In genomic region chr3:46845860-46846623, GRCh38 we compare ENCODE assay signal across 9 cellular contexts. TPM values are rescaled to one million over a fixed set of nuclear protein-coding genes. Genes with fewer than 3 reads are reported as not detected.
DNase-seq lines count a peak whose midpoint lies in the region; ATAC-seq and TF ChIP-seq lines count a peak whose summit lies in the region.
"Had no signal": no experiment of that assay in that cellular context is flagged by ENCODE, and none has a peak within 500 bp of the region (broad histone marks: within the 10 kb centered on the region; RNA-seq: fewer than 3 reads in every experiment).

No MANE protein-coding gene starts in this region.

- H3K4me1 ChIP-seq in HUES6 (ENCODE audit: control insufficient read depth, insufficient read depth, low read length), result peaks cover 24% of the 10 kb centered on the region

- DNase-seq in T-helper 2 cell treated with Interferon-gamma antibody and Interleukin-4, amounts not matched to agents 5 μg/mL and 100 μg/mL, for 36 hours (ENCODE audit: low spot score), result peak; percentile 60
- DNase-seq in anterior cingulate cortex (lab: John Stamatoyannopoulos, UW) (peak in 51 of 58 donors; percentile 33 to 84 (median 66)), hypothalamus (lab: John Stamatoyannopoulos, UW) (peak in 46 of 51 donors; percentile 27 to 91 (median 68)), sciatic nerve (ENCODE audit: low spot score) (peak; percentile 88), HPDE6-E6E7 (ENCODE audit: extremely low spot score) (no peak)

- H3K36me3 Mint-ChIP-seq in T-helper 2 cell treated with Interferon-gamma antibody and Interleukin-4, amounts not matched to agents 5 μg/mL and 100 μg/mL, for 36 hours (ENCODE audit: low read depth), result no peaks in the 10 kb centered on the region

- H3K4me3 ChIP-seq in HUES6 (ENCODE audit: low read depth, low read length), result peak overlapping the region; percentile 56

- peaks cover 16% of the 10 kb centered on the region for H3K9me3 Mint-ChIP-seq in T-helper 2 cell treated with Interferon-gamma antibody and Interleukin-4, amounts not matched to agents 5 μg/mL and 100 μg/mL, for 36 hours

- 0 out of 2 replicates have a peak, but pooled peaks have one; percentile 12 for TF ChIP-seq CTCF in C4-2B (conservative IDR thresholded peaks at IDR 0.05)

- H3K9ac ChIP-seq in HUES6 (ENCODE audit: low read length), result peak overlapping the region; percentile 69

- no peak overlapping the region for H3K27ac Mint-ChIP-seq in T-helper 2 cell treated with Interferon-gamma antibody and Interleukin-4, amounts not matched to agents 5 μg/mL and 100 μg/mL, for 36 hours

- H3K27me3 Mint-ChIP-seq in T-helper 2 cell treated with Interferon-gamma antibody and Interleukin-4, amounts not matched to agents 5 μg/mL and 100 μg/mL, for 36 hours (ENCODE audit: low read depth), result peaks cover 29% of the 10 kb centered on the region

- H3K27ac ChIP-seq in C4-2B (no peak overlapping the region), HUES6 (ENCODE audit: low read depth, low read length) (peak overlapping the region; percentile 71; the same call in 1 of the 2 replicates)

- peaks cover 6% of the 10 kb centered on the region; the same call in 1 of the 2 replicates for H3K27me3 ChIP-seq in HUES6 (ENCODE audit: control insufficient read depth, insufficient read depth, low read length)

- peaks cover 16% of the 10 kb centered on the region for H3K9me3 ChIP-seq in HUES6 (ENCODE audit: control insufficient read depth, insufficient read depth, low read depth, low read length)

- peak overlapping the region; percentile 66 for H3K4me3 Mint-ChIP-seq in T-helper 2 cell treated with Interferon-gamma antibody and Interleukin-4, amounts not matched to agents 5 μg/mL and 100 μg/mL, for 36 hours

- intact Hi-C loops in sciatic nerve (cut with DNase I), result no loop called here

- no peaks in the 10 kb centered on the region for H3K36me3 ChIP-seq in HUES6 (ENCODE audit: control insufficient read depth, insufficient read depth, low read length)

- ATAC-seq in GM19372 (IDR thresholded peaks at IDR 0.05; ENCODE audit: low read depth, unreplicated experiment) (peak; percentile 69), sciatic nerve (peak; percentile 88)

- H3K4me1 Mint-ChIP-seq in T-helper 2 cell treated with Interferon-gamma antibody and Interleukin-4, amounts not matched to agents 5 μg/mL and 100 μg/mL, for 36 hours (ENCODE audit: low read depth), result no peaks in the 10 kb centered on the region

RNA-seq across cellular contexts. Expression of gene MYL3, which starts 17.2 kb away (rescaled TPM):
- total RNA-seq in sciatic nerve, result 3.3 TPM
- total RNA-seq: T-helper 1 cell treated with Interleukin-12 subunit alpha and Interleukin-12 subunit beta and Interleukin-4 antibody, amounts not matched to agents 30 ng/mL and 1 ng/mL, for 36 hours had no signal

RNA-seq across cellular contexts. Expression of gene PTH1R, which starts 31.5 kb away (rescaled TPM):
- total RNA-seq in sciatic nerve, result 6.6 TPM
- total RNA-seq: T-helper 1 cell treated with Interleukin-12 subunit alpha and Interleukin-12 subunit beta and Interleukin-4 antibody, amounts not matched to agents 30 ng/mL and 1 ng/mL, for 36 hours had no signal
